ENCODE assay signal across 26 cellular contexts in genomic region chr9:93496285-93496684, GRCh38.
"Had no signal": no experiment of that assay in that cellular context is flagged by ENCODE, and none has a peak within 500 bp of the region (broad histone marks: within the 10 kb centered on the region; RNA-seq: fewer than 3 reads in every experiment).

No MANE protein-coding gene starts in this region.

- DNase-seq: activated CD4-positive, alpha-beta memory T cell treated with anti-CD3 and anti-CD28 coated beads, Interleukin-2, amount 10 ng/mL, durations not matched to agents 7 days and 5 days; activated CD4-positive, alpha-beta T cell treated with anti-CD3 and anti-CD28 coated beads, Interleukin-2, amount 10 ng/mL, durations not matched to agents 24 days and 14 days; activated naive CD4-positive, alpha-beta T cell; activated naive CD8-positive, alpha-beta T cell treated with anti-CD3 and anti-CD28 coated beads for 36 hours; amniotic stem cell; cortex of kidney; foreskin melanocyte; glutamatergic neuron; hippocampal formation; kidney glomerular epithelial cell; left ventricle myocardium inferior; midbrain; nephron progenitor cell; occipital lobe; retina; sigmoid colon; stimulated activated CD4-positive, alpha-beta T cell treated with anti-CD3 and anti-CD28 coated beads, Interleukin-2, amount 100 ng/mL, for 48 hours; stimulated activated CD8-positive, alpha-beta memory T cell treated with anti-CD3 and anti-CD28 coated beads, Interleukin-4, amount 100 ng/mL, for 48 hours; stimulated activated naive CD4-positive, alpha-beta T cell treated with Interleukin-2 at 50 U/mL for 16 hours; T-cell had no signal

- H3K27ac ChIP-seq: left ventricle myocardium inferior, sigmoid colon, thoracic aorta, VCaP had no signal

- H3K4me3 ChIP-seq: left ventricle myocardium inferior, sigmoid colon, thoracic aorta had no signal

- H3K27me3 Mint-ChIP-seq: activated CD4-positive, alpha-beta memory T cell treated with anti-CD3 and anti-CD28 coated beads, Interleukin-2, amount 10 ng/mL, durations not matched to agents 7 days and 5 days; activated CD4-positive, alpha-beta T cell treated with anti-CD3 and anti-CD28 coated beads, Interleukin-2, amount 10 ng/mL, durations not matched to agents 24 days and 14 days; activated naive CD8-positive, alpha-beta T cell treated with anti-CD3 and anti-CD28 coated beads for 36 hours; T-cell; type B pancreatic cell had no signal

- H3K4me3 Mint-ChIP-seq: activated CD4-positive, alpha-beta memory T cell treated with anti-CD3 and anti-CD28 coated beads, Interleukin-2, amount 10 ng/mL, durations not matched to agents 7 days and 5 days; activated CD4-positive, alpha-beta T cell treated with anti-CD3 and anti-CD28 coated beads, Interleukin-2, amount 10 ng/mL, durations not matched to agents 24 days and 14 days; activated naive CD8-positive, alpha-beta T cell treated with anti-CD3 and anti-CD28 coated beads for 36 hours; nephron progenitor cell; T-cell; T-helper 2 cell treated with Interferon-gamma antibody and Interleukin-4, amounts not matched to agents 5 μg/mL and 100 μg/mL, for 36 hours; type B pancreatic cell had no signal

- ATAC-seq: activated CD4-positive, CD25-positive, alpha-beta regulatory T cell treated with anti-CD3 and anti-CD28 coated beads, Interleukin-2, amount 50 U/mL, for 24 hours; T-cell had no signal

- H3K9me3 Mint-ChIP-seq: activated CD4-positive, alpha-beta memory T cell treated with anti-CD3 and anti-CD28 coated beads, Interleukin-2, amount 10 ng/mL, durations not matched to agents 7 days and 5 days; activated CD4-positive, alpha-beta T cell treated with anti-CD3 and anti-CD28 coated beads, Interleukin-2, amount 10 ng/mL, durations not matched to agents 24 days and 14 days; activated naive CD8-positive, alpha-beta T cell treated with anti-CD3 and anti-CD28 coated beads for 36 hours; activated T-helper 2 cell treated with anti-CD3 and anti-CD28 coated beads, Interferon-gamma antibody, Interleukin-2, Interleukin-4, amounts not matched to agents 10 μg/mL and 5 μg/mL and 100 μg/mL, durations not matched to agents 14 hours and 24 hours and 36 hours; nephron progenitor cell; T-cell; T-helper 2 cell treated with Interferon-gamma antibody and Interleukin-4, amounts not matched to agents 5 μg/mL and 100 μg/mL, for 36 hours; type B pancreatic cell had no signal

- H3K27me3 ChIP-seq: sigmoid colon had no signal

- H3K9me3 ChIP-seq: left ventricle myocardium inferior, sigmoid colon, thoracic aorta had no signal

- H3K27ac Mint-ChIP-seq: activated CD4-positive, alpha-beta T cell treated with anti-CD3 and anti-CD28 coated beads, Interleukin-2, amount 10 ng/mL, durations not matched to agents 24 days and 14 days; activated naive CD8-positive, alpha-beta T cell treated with anti-CD3 and anti-CD28 coated beads for 36 hours; activated T-helper 2 cell treated with anti-CD3 and anti-CD28 coated beads, Interferon-gamma antibody, Interleukin-2, Interleukin-4, amounts not matched to agents 10 μg/mL and 5 μg/mL and 100 μg/mL, durations not matched to agents 14 hours and 24 hours and 36 hours; nephron progenitor cell; T-helper 2 cell treated with Interferon-gamma antibody and Interleukin-4, amounts not matched to agents 5 μg/mL and 100 μg/mL, for 36 hours; type B pancreatic cell had no signal
